Comparison of ENCODE assay signal across 8 cellular contexts in genomic region chr7:36153571-36154097, GRCh38. TPM values are rescaled to one million over a fixed set of nuclear protein-coding genes. Genes with fewer than 3 reads are reported as not detected.
DNase-seq lines count a peak whose midpoint lies in the region; ATAC-seq and TF ChIP-seq lines count a peak whose summit lies in the region.

No MANE protein-coding gene starts in this region.

- peaks cover 39 to 46% of the 10 kb centered on the region in 2 donors for H3K36me3 Mint-ChIP-seq in CD14-positive monocyte
- H3K36me3 Mint-ChIP-seq in activated naive CD8-positive, alpha-beta T cell treated with anti-CD3 and anti-CD28 coated beads for 36 hours: no peaks in the 10 kb centered on the region

- peaks cover 54% of the 10 kb centered on the region for H3K4me1 Mint-ChIP-seq in CD14-positive monocyte
- peaks cover 3% of the 10 kb centered on the region for H3K4me1 Mint-ChIP-seq in activated naive CD8-positive, alpha-beta T cell treated with anti-CD3 and anti-CD28 coated beads for 36 hours

- peaks cover 2% of the 10 kb centered on the region for H3K9me3 ChIP-seq in KOPT-K1 (ENCODE audit: insufficient read depth, low read length, poor library complexity, severe bottlenecking)

- H3K36me3 ChIP-seq in KOPT-K1 (ENCODE audit: insufficient read depth, low read length): no peaks in the 10 kb centered on the region

- DNase-seq in CD14-positive monocyte (ENCODE audit: low spot score) (no peak), hippocampal formation (lab: John Stamatoyannopoulos, UW) (peak; percentile 33 to 48), NCI-H2081 treated with DMSO at 0.1 percent for 48 hours (lab: John Stamatoyannopoulos, UW) (no peak), NCI-H1930 (lab: John Stamatoyannopoulos, UW) (no peak)
- no peak for DNase-seq in activated naive CD8-positive, alpha-beta T cell treated with anti-CD3 and anti-CD28 coated beads for 36 hours

- H3K27me3 Mint-ChIP-seq in CD14-positive monocyte (ENCODE audit: low read depth in 3 of 3): peaks cover 0 to 5% (median 0%) of the 10 kb centered on the region in 3 donors
- H3K27me3 Mint-ChIP-seq in activated naive CD8-positive, alpha-beta T cell treated with anti-CD3 and anti-CD28 coated beads for 36 hours: no peaks in the 10 kb centered on the region

- no peak for TF ChIP-seq CTCF in CD14-positive monocyte (IDR thresholded peaks at IDR 0.05)

- peak overlapping the region in 6 of 7 donors; percentile 42 to 85 (median 81) for H3K27ac Mint-ChIP-seq in CD14-positive monocyte
- no peak overlapping the region for H3K27ac Mint-ChIP-seq in activated naive CD8-positive, alpha-beta T cell treated with anti-CD3 and anti-CD28 coated beads for 36 hours

- peaks cover 0 to 2% (median 0%) of the 10 kb centered on the region in 7 donors for H3K9me3 Mint-ChIP-seq in CD14-positive monocyte
- no peaks in the 10 kb centered on the region for H3K9me3 Mint-ChIP-seq in activated naive CD8-positive, alpha-beta T cell treated with anti-CD3 and anti-CD28 coated beads for 36 hours

- peak overlapping the region; percentile 93 to 99 for H3K4me3 Mint-ChIP-seq in CD14-positive monocyte
- peak overlapping the region; percentile 73 for H3K4me3 Mint-ChIP-seq in activated naive CD8-positive, alpha-beta T cell treated with anti-CD3 and anti-CD28 coated beads for 36 hours

- intact Hi-C loops in CD14-positive monocyte (cut with micrococcal nuclease): loop anchor here (5.0 to 10.0 kb wide), 3 partner anchors 36 to 169 kb away; no protein-coding TSS in a partner anchor

- H3K4me3 ChIP-seq in skin epidermis: peak overlapping the region; percentile 51 to 87 (median 79)

- H3K27ac ChIP-seq in KOPT-K1 (ENCODE audit: low read depth, low read length, poor library complexity, severe bottlenecking) (peak overlapping the region; percentile 59), skin epidermis (peak overlapping the region in 20 of 21 experiments; percentile 26 to 88 (median 80))

- peak; percentile 19 for ATAC-seq in GM21515 (IDR thresholded peaks at IDR 0.05; ENCODE audit: unreplicated experiment)

RNA-seq across cellular contexts. Expression of gene EEPD1, which starts 0.6 kb away (rescaled TPM):
- 10 to 100 TPM in 1 of 2 donors, 1 to 10 TPM in 1; 8.6 to 12.6 TPM for polyA plus RNA-seq in CD14-positive monocyte
- under 1 TPM; 0.62 to 0.82 TPM for total RNA-seq in activated naive CD8-positive, alpha-beta T cell treated with anti-CD3 and anti-CD28 coated beads for 36 hours

Comparison
In these comparisons a context has a peak if more than half of its experiments do, and no peak if none do; other contexts are left out.
1. DNase-seq: peak in hippocampal formation (2 of 2); none in CD14-positive monocyte (single experiment), activated naive CD8-positive, alpha-beta T cell treated with anti-CD3 and anti-CD28 coated beads for 36 hours (single experiment), NCI-H2081 treated with DMSO at 0.1 percent for 48 hours (single experiment) and NCI-H1930 (0 of 2).